In the genomic region with DNA sequence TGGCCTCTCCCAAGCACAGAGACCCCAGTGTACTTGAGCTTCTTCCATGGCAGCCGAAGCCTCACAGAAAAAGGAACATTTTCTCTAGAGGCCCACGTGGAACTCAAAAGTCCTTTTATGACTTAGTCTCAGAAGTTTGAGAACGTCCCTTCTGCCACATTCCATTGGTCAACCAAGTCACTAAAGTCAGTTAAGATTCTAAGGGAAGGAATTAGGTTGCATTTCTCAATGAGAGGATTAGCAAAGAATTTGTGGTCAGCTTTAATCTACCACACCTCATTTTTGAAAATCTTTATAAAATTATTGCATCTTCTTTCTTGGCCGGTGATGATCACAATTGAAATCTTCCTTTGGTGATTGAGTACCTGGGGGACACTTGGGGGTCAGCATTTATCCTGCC, we compare ENCODE assay signal across 26 cellular contexts.
"Had no signal": no experiment of that assay in that cellular context is flagged by ENCODE, and none has a peak within 500 bp of the region (broad histone marks: within the 10 kb centered on the region; RNA-seq: fewer than 3 reads in every experiment).

No MANE protein-coding gene starts in this region.

- H3K36me3 ChIP-seq: lower lobe of right lung, pancreas, prostate gland, spleen, suprapubic skin, thoracic aorta, tibial artery, upper lobe of right lung had no signal

- DNase-seq: hypothalamus; immature natural killer cell; islet precursor cell; lower lobe of right lung; mammary epithelial cell; mesenchymal stem cell; naive thymus-derived CD8-positive, alpha-beta T cell; nucleus accumbens; pancreas; posterior cingulate gyrus; retina; right cardiac atrium; small intestine; spleen; stimulated activated CD4-positive, alpha-beta T cell treated with anti-CD3 and anti-CD28 coated beads, Interleukin-4, amount 100 ng/mL, for 24 hours; stimulated activated naive CD4-positive, alpha-beta T cell; tibial artery; trophoblast cell; upper lobe of right lung had no signal

- H3K27me3 Mint-ChIP-seq: stimulated activated naive CD8-positive, alpha-beta T cell treated with anti-CD3 and anti-CD28 coated beads, Interleukin-15, Interleukin-2, amounts not matched to agents 100 ng/mL and 50 ng/mL, for 24 hours had no signal

- H3K9me3 ChIP-seq: lower lobe of right lung, pancreas, prostate gland, suprapubic skin, thoracic aorta, tibial artery, upper lobe of right lung had no signal

- H3K27ac Mint-ChIP-seq: immature natural killer cell; naive thymus-derived CD8-positive, alpha-beta T cell; nephron; stimulated activated effector memory CD8-positive, alpha-beta T cell treated with anti-CD3 and anti-CD28 coated beads, Interleukin-12 subunit alpha, Interleukin-12 subunit beta, amount 100 ng/mL, for 72 hours; stimulated activated naive CD8-positive, alpha-beta T cell treated with anti-CD3 and anti-CD28 coated beads, Interleukin-15, Interleukin-2, amounts not matched to agents 100 ng/mL and 50 ng/mL, for 24 hours had no signal

- H3K27ac ChIP-seq: lower lobe of right lung, pancreas, prostate gland, spleen, suprapubic skin, thoracic aorta, tibial artery, upper lobe of right lung had no signal

- H3K4me1 Mint-ChIP-seq: immature natural killer cell; naive thymus-derived CD8-positive, alpha-beta T cell; stimulated activated effector memory CD8-positive, alpha-beta T cell treated with anti-CD3 and anti-CD28 coated beads, Interleukin-12 subunit alpha, Interleukin-12 subunit beta, amount 100 ng/mL, for 72 hours had no signal

- H3K36me3 Mint-ChIP-seq: immature natural killer cell; naive thymus-derived CD8-positive, alpha-beta T cell; stimulated activated effector memory CD8-positive, alpha-beta T cell treated with anti-CD3 and anti-CD28 coated beads, Interleukin-12 subunit alpha, Interleukin-12 subunit beta, amount 100 ng/mL, for 72 hours had no signal

- H3K9me3 Mint-ChIP-seq: nephron; neural crest cell; stimulated activated effector memory CD8-positive, alpha-beta T cell treated with anti-CD3 and anti-CD28 coated beads, Interleukin-12 subunit alpha, Interleukin-12 subunit beta, amount 100 ng/mL, for 72 hours had no signal

- H3K27me3 ChIP-seq: pancreas, spleen, suprapubic skin, tibial artery, upper lobe of right lung had no signal

- H3K4me1 ChIP-seq: lower lobe of right lung, pancreas, prostate gland, spleen, suprapubic skin, tibial artery, upper lobe of right lung had no signal

- H3K4me3 Mint-ChIP-seq: immature natural killer cell; naive thymus-derived CD8-positive, alpha-beta T cell; nephron; neural crest cell; stimulated activated effector memory CD8-positive, alpha-beta T cell treated with anti-CD3 and anti-CD28 coated beads, Interleukin-12 subunit alpha, Interleukin-12 subunit beta, amount 100 ng/mL, for 72 hours; stimulated activated naive CD8-positive, alpha-beta T cell treated with anti-CD3 and anti-CD28 coated beads, Interleukin-15, Interleukin-2, amounts not matched to agents 100 ng/mL and 50 ng/mL, for 24 hours had no signal

- H3K4me3 ChIP-seq: lower lobe of right lung, pancreas, prostate gland, spleen, suprapubic skin, thoracic aorta, tibial artery, upper lobe of right lung had no signal

- ATAC-seq: lower lobe of right lung; naive thymus-derived CD8-positive, alpha-beta T cell; pancreas; right cardiac atrium; stimulated activated effector memory CD8-positive, alpha-beta T cell treated with anti-CD3 and anti-CD28 coated beads, Interleukin-12 subunit alpha, Interleukin-12 subunit beta, amount 100 ng/mL, for 72 hours; upper lobe of right lung had no signal
